In the genomic region with DNA sequence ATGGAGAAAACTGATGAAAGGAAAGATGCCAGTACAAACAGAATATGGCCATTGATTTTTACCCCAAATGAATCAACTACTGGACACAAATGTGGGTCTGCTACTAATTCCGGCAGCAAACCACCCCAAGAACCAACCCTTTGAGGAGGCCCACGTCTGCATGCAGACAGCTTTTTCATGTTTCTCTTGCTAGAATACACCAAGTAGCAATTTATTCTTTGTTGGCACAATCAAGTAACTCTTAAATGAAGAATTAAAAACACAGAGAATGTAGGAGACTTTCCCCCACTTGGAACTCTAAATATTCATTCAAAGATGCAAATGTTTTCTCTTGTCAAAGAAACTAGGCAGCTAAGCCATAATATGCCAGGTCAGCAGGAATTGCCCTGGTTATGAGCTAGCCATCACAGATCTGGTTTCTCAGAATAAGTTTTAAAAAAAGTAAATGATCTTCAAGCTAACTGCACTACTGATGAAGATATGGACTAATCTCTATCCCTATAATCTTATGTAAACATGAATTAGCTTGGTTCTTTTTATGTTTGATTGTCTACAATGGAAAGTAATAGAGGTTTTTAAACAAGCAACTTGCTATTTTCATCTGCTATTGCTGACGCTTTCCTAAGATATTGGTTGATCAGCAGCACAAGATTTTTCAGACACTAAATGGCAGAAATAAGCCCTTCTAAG, we compare ENCODE assay signal across 1 cellular context.
TF ChIP-seq lines count a peak whose summit lies in the region.

No MANE protein-coding gene starts in this region.

TF ChIP-seq in K562, 482 proteins besides CTCF, POLR2A, EP300 and RAD21 (continued from another document):
- TF ChIP-seq UBTF (IDR thresholded peaks at IDR 0.05; ENCODE audit: borderline replicate concordance in 1 of 2, low read depth in 2 of 2, low read length in 2 of 2): no peak
- TF ChIP-seq HIVEP1 (CRISPR knock-in tag; IDR thresholded peaks at IDR 0.05): no peak
- no peak for TF ChIP-seq PHTF2 (CRISPR knock-in tag; IDR thresholded peaks at IDR 0.05)
- no peak for TF ChIP-seq XRCC3 (IDR thresholded peaks at IDR 0.05)
- peak; percentile 64; the same call in 1 of the 2 replicates for TF ChIP-seq MAFK (IDR thresholded peaks at IDR 0.05; ENCODE audit: low read length)
- TF ChIP-seq HLTF (IDR thresholded peaks at IDR 0.05): no peak
- TF ChIP-seq ZBTB2 (IDR thresholded peaks at IDR 0.05): no peak
- peak; percentile 65 for TF ChIP-seq MAFF (IDR thresholded peaks at IDR 0.05; ENCODE audit: low read length)
- TF ChIP-seq MLX (CRISPR knock-in tag; conservative IDR thresholded peaks at IDR 0.05): no peak
TF ChIP-seq in K562: peak in this region for 4.
